28 cellular contexts compared by ENCODE assay signal in genomic region chr6:36953931-36954261, GRCh38. TPM values are rescaled to one million over a fixed set of nuclear protein-coding genes. Genes with fewer than 3 reads are reported as not detected.
DNase-seq lines count a peak whose midpoint lies in the region; ATAC-seq and TF ChIP-seq lines count a peak whose summit lies in the region.
"Had no signal": no experiment of that assay in that cellular context is flagged by ENCODE, and none has a peak within 500 bp of the region (broad histone marks: within the 10 kb centered on the region; RNA-seq: fewer than 3 reads in every experiment).

No MANE protein-coding gene starts in this region.

- peaks cover 45 to 77% of the 10 kb centered on the region in 2 donors for H3K27me3 Mint-ChIP-seq in natural killer cell (ENCODE audit: low read depth in 2 of 2)
- peaks cover 24 to 46% of the 10 kb centered on the region in 2 donors for H3K27me3 Mint-ChIP-seq in natural killer cell treated with Interleukin-12 subunit alpha and Interleukin-12 subunit beta and Interleukin-15 and Interleukin-18, amount 100 ng/mL, for 72 hours
- H3K27me3 Mint-ChIP-seq in effector memory CD8-positive, alpha-beta T cell, result no peaks in the 10 kb centered on the region

- no peak for TF ChIP-seq CTCF in natural killer cell (IDR thresholded peaks at IDR 0.05)
- no peak for TF ChIP-seq CTCF in OCI-LY7 (conservative IDR thresholded peaks at IDR 0.05; ENCODE audit: low read length)
- no peak for TF ChIP-seq CTCF in suprapubic skin (IDR thresholded peaks at IDR 0.05)

- TF ChIP-seq POLR2A in suprapubic skin (IDR thresholded peaks at IDR 0.05), result no peak

- H3K9me2 ChIP-seq in OCI-LY7 (ENCODE audit: insufficient read depth, low read length), result no peaks in the 10 kb centered on the region

- H3K4me1 ChIP-seq in OCI-LY7 (ENCODE audit: insufficient read depth, low read length, poor library complexity, severe bottlenecking), result peaks cover 20% of the 10 kb centered on the region
- H3K4me1 ChIP-seq in suprapubic skin, result peaks cover 38% of the 10 kb centered on the region
- H3K4me1 ChIP-seq: esophagus muscularis mucosa had no signal

- H3K9me3 Mint-ChIP-seq in natural killer cell, result no peaks in the 10 kb centered on the region
- H3K9me3 Mint-ChIP-seq in natural killer cell treated with Interleukin-12 subunit alpha and Interleukin-12 subunit beta and Interleukin-15 and Interleukin-18, amount 100 ng/mL, for 72 hours, result no peaks in the 10 kb centered on the region
- no peaks in the 10 kb centered on the region for H3K9me3 Mint-ChIP-seq in effector memory CD8-positive, alpha-beta T cell

- H3K27ac ChIP-seq in OCI-LY7 (ENCODE audit: low read depth, low read length, poor library complexity, severe bottlenecking) (no peak overlapping the region), suprapubic skin (no peak overlapping the region)
- H3K27ac ChIP-seq: C4-2B, left lung, Peyer's patch, testis, VCaP had no signal

- BruUV-seq in OCI-LY7 (replicated peaks; lab: Mats Ljungman, UMichigan), result no TSS peak

- H3K9me3 ChIP-seq in OCI-LY7 (ENCODE audit: low read length), result no peaks in the 10 kb centered on the region
- no peaks in the 10 kb centered on the region for H3K9me3 ChIP-seq in suprapubic skin
- H3K9me3 ChIP-seq: esophagus muscularis mucosa, left lung, Peyer's patch, testis had no signal

- peak overlapping the region; percentile 67 for H3K4me3 Mint-ChIP-seq in natural killer cell
- H3K4me3 Mint-ChIP-seq in natural killer cell treated with Interleukin-12 subunit alpha and Interleukin-12 subunit beta and Interleukin-15 and Interleukin-18, amount 100 ng/mL, for 72 hours, result no peak overlapping the region
- H3K4me3 Mint-ChIP-seq in effector memory CD8-positive, alpha-beta T cell, result peak overlapping the region; percentile 79 to 83

- no peak overlapping the region for H3K4me3 ChIP-seq in OCI-LY7 (ENCODE audit: low read depth, low read length, poor library complexity, severe bottlenecking)
- no peak overlapping the region for H3K4me3 ChIP-seq in suprapubic skin
- H3K4me3 ChIP-seq: left lung, Peyer's patch, smooth muscle cell, testis had no signal

- no peak overlapping the region for H3K27ac Mint-ChIP-seq in natural killer cell
- H3K27ac Mint-ChIP-seq in natural killer cell treated with Interleukin-12 subunit alpha and Interleukin-12 subunit beta and Interleukin-15 and Interleukin-18, amount 100 ng/mL, for 72 hours, result peak overlapping the region in 1 of 2 donors; percentile 49
- H3K27ac Mint-ChIP-seq in effector memory CD8-positive, alpha-beta T cell, result peak overlapping the region in 1 of 2 donors; percentile 52

- peaks cover 29 to 38% of the 10 kb centered on the region in 2 donors for H3K4me1 Mint-ChIP-seq in natural killer cell
- peaks cover 26 to 29% of the 10 kb centered on the region in 2 donors for H3K4me1 Mint-ChIP-seq in natural killer cell treated with Interleukin-12 subunit alpha and Interleukin-12 subunit beta and Interleukin-15 and Interleukin-18, amount 100 ng/mL, for 72 hours (ENCODE audit: low read depth in 2 of 2)
- peaks cover 29 to 34% of the 10 kb centered on the region in 2 donors for H3K4me1 Mint-ChIP-seq in effector memory CD8-positive, alpha-beta T cell (ENCODE audit: low read depth in 2 of 2)

- no peak for DNase-seq in natural killer cell
- DNase-seq in natural killer cell treated with Interleukin-12 subunit alpha and Interleukin-12 subunit beta and Interleukin-15 and Interleukin-18, amount 100 ng/mL, for 72 hours (ENCODE audit: low spot score), result no peak
- DNase-seq in OCI-LY7 (ENCODE audit: low spot score), result no peak
- no peak for DNase-seq in effector memory CD8-positive, alpha-beta T cell
- DNase-seq in suprapubic skin (ENCODE audit: low spot score in 2 of 2), result peak; percentile 21 to 29
- DNase-seq in NAMALWA (ENCODE audit: low spot score), result no peak
- DNase-seq in NCI-H345 (lab: John Stamatoyannopoulos, UW), result no peak
- DNase-seq: activated T-cell treated with anti-CD3 and anti-CD28 coated beads for 4 hours; cortex of kidney; foreskin fibroblast; GOT3; left lung; mesenchymal stem cell; NCI-H146; NCI-H2107; NCI-H446; NCI-H748 treated with DMSO at 0.1 percent for 48 hours; SHP77; stimulated activated CD4-positive, alpha-beta T cell treated with anti-CD3 and anti-CD28 coated beads, Interleukin-1b, Interleukin-23, amount 100 ng/mL, for 48 hours; stimulated activated naive CD8-positive, alpha-beta T cell treated with anti-CD3 and anti-CD28 coated beads, Interleukin-15, Interleukin-2, amounts not matched to agents 100 U/mL and 50 U/mL, for 24 hours; T1000; testis had no signal

- no peak overlapping the region for H3K4me2 ChIP-seq in OCI-LY7 (ENCODE audit: low read length)

- CTCF ChIA-PET in OCI-LY7 (lab: Charles Lee; ENCODE audit: unreplicated experiment), result no interaction called here

- TF ChIP-seq EP300 in suprapubic skin (IDR thresholded peaks at IDR 0.05), result no peak

- H2AFZ ChIP-seq in OCI-LY7 (ENCODE audit: low read length), result 0 out of 2 replicates have a peak overlapping the region, but pooled peaks have one; percentile 56

- H3K79me2 ChIP-seq in OCI-LY7 (ENCODE audit: insufficient read depth, low read depth, low read length), result no peaks in the 10 kb centered on the region

- no peaks in the 10 kb centered on the region for H3K36me3 Mint-ChIP-seq in natural killer cell
- no peaks in the 10 kb centered on the region for H3K36me3 Mint-ChIP-seq in natural killer cell treated with Interleukin-12 subunit alpha and Interleukin-12 subunit beta and Interleukin-15 and Interleukin-18, amount 100 ng/mL, for 72 hours
- H3K36me3 Mint-ChIP-seq in effector memory CD8-positive, alpha-beta T cell (ENCODE audit: insufficient read depth), result peaks cover 2% of the 10 kb centered on the region

- H3K36me3 ChIP-seq in OCI-LY7 (ENCODE audit: insufficient read depth, low read length), result no peaks in the 10 kb centered on the region
- H3K36me3 ChIP-seq in suprapubic skin, result no peaks in the 10 kb centered on the region
- H3K36me3 ChIP-seq: esophagus muscularis mucosa, left lung, Peyer's patch had no signal

- H4K20me1 ChIP-seq in OCI-LY7 (ENCODE audit: insufficient read depth, low read length), result no peaks in the 10 kb centered on the region

- H3K27me3 ChIP-seq in suprapubic skin, result no peaks in the 10 kb centered on the region
- H3K27me3 ChIP-seq: esophagus muscularis mucosa, Peyer's patch, testis had no signal

- POLR2A ChIA-PET in OCI-LY7 (lab: Charles Lee), result interaction anchor here (1.1 to 1.8 kb wide), 3 partner anchors 10 to 69 kb away, joined by 3 to 5 read pairs (median 4); partner anchors contain the start of genes C6orf89 and FGD2

- no peak for ATAC-seq in natural killer cell
- ATAC-seq in natural killer cell treated with Interleukin-12 subunit alpha and Interleukin-12 subunit beta and Interleukin-15 and Interleukin-18, amount 100 ng/mL, for 72 hours, result no peak
- no peak for ATAC-seq in effector memory CD8-positive, alpha-beta T cell (replicated peaks)
- ATAC-seq in GM19023 (IDR thresholded peaks at IDR 0.05; ENCODE audit: unreplicated experiment), result no peak
- ATAC-seq: left lung had no signal

- WGBS in suprapubic skin, result 100% methylated on average over 1 of the region's 1 CpG

- intact Hi-C loops in natural killer cell (cut with micrococcal nuclease) (no loop called here), OCI-LY7 (cut with micrococcal nuclease; ENCODE audit: unreplicated experiment) (no loop called here)

RNA-seq across cellular contexts. Expression of gene PI16, which starts 0.6 kb away (rescaled TPM):
- total RNA-seq in natural killer cell (1 to 10 TPM in 2 of 3 donors, under 1 TPM in 1; 0.33 to 1.8 (median 1.1) TPM), OCI-LY7 (2022) (0.30 TPM in 1 of 2 replicates, not detected in the other), suprapubic skin (10 to 100 TPM in 1 of 4 donors, 1 to 10 TPM in 3; 2.8 to 17.2 (median 3.9) TPM)
- total RNA-seq in natural killer cell treated with Interleukin-12 subunit alpha and Interleukin-12 subunit beta and Interleukin-15 and Interleukin-18, amount 100 ng/mL, for 72 hours, result not detected
- not detected in 2 replicates for total RNA-seq in OCI-LY7 (2014; rRNA removed; shearing (Covaris generic))

RNA-seq across cellular contexts. Expression of gene MTCH1, which starts 32.1 kb away (rescaled TPM):
- 100 to 1,000 TPM; 158 to 180 (median 162) TPM for total RNA-seq in natural killer cell
- total RNA-seq in natural killer cell treated with Interleukin-12 subunit alpha and Interleukin-12 subunit beta and Interleukin-15 and Interleukin-18, amount 100 ng/mL, for 72 hours, result 100 to 1,000 TPM; 118 to 183 TPM
- 81.4 and 93.7 TPM in 2 replicates for total RNA-seq in OCI-LY7 (2014; rRNA removed; shearing (Covaris generic))
- total RNA-seq in OCI-LY7 (2022), result 72.5 and 79.6 TPM in 2 replicates
- 100 to 1,000 TPM; 160 to 220 (median 183) TPM for total RNA-seq in suprapubic skin

RNA-seq across cellular contexts. Expression of gene FGD2, which starts 51.6 kb away (rescaled TPM):
- total RNA-seq in natural killer cell (10 to 100 TPM in 2 of 3 donors, 1 to 10 TPM in 1; 6.3 to 22.3 (median 14.1) TPM), OCI-LY7 (2022) (45.7 and 48.6 TPM in 2 replicates), suprapubic skin (10 to 100 TPM in 1 of 4 donors, 1 to 10 TPM in 3; 2.4 to 13.6 (median 4.6) TPM)
- 1 to 10 TPM; 9.1 to 9.3 TPM for total RNA-seq in natural killer cell treated with Interleukin-12 subunit alpha and Interleukin-12 subunit beta and Interleukin-15 and Interleukin-18, amount 100 ng/mL, for 72 hours
- total RNA-seq in OCI-LY7 (2014; rRNA removed; shearing (Covaris generic)), result 23.8 and 27.8 TPM in 2 replicates
- total RNA-seq: smooth muscle cell had no signal

Comparison
In these comparisons a context has a peak if more than half of its experiments do, and no peak if none do; other contexts are left out.
1. DNase-seq: peak in suprapubic skin (2 of 2); none in natural killer cell (single experiment), natural killer cell treated with Interleukin-12 subunit alpha and Interleukin-12 subunit beta and Interleukin-15 and Interleukin-18, amount 100 ng/mL, for 72 hours (single experiment), OCI-LY7 (single experiment), effector memory CD8-positive, alpha-beta T cell (0 of 3), NAMALWA (single experiment) and NCI-H345 (single experiment).